In genomic region chr1:82090104-82090503, GRCh38 we compare ENCODE assay signal across 14 cellular contexts.
DNase-seq lines count a peak whose midpoint lies in the region; ATAC-seq, FAIRE-seq and TF ChIP-seq lines count a peak whose summit lies in the region.
"Had no signal": no experiment of that assay in that cellular context is flagged by ENCODE, and none has a peak within 500 bp of the region (broad histone marks: within the 10 kb centered on the region; RNA-seq: fewer than 3 reads in every experiment).

No MANE protein-coding gene starts in this region.

- H3K27ac ChIP-seq in right lobe of liver: no peak overlapping the region
- H3K27ac ChIP-seq: SJCRH30 had no signal

- no peak for DNase-seq in BJ (ENCODE audit: low read depth)
- DNase-seq in HPDE6-E6E7 (ENCODE audit: extremely low spot score): peak; percentile 4
- DNase-seq in bronchial epithelial cell (ENCODE audit: low read depth): peak; percentile 17
- no peak for DNase-seq in right lobe of liver
- no peak for DNase-seq in NCI-H510A treated with DMSO at 0.1 percent for 48 hours (lab: John Stamatoyannopoulos, UW)
- DNase-seq in ecto neural progenitor cell (ENCODE audit: low spot score): no peak
- DNase-seq in NCI-H82 (lab: John Stamatoyannopoulos, UW): no peak
- DNase-seq in stimulated activated naive CD8-positive, alpha-beta T cell treated with anti-CD3 and anti-CD28 coated beads, Interleukin-15, amount 100 ng/mL, for 72 hours: no peak
- DNase-seq: activated CD4-positive, alpha-beta T cell treated with anti-CD3 and anti-CD28 coated beads for 36 hours; activated effector memory CD4-positive, alpha-beta T cell treated with Interleukin-2 at 50 U/mL for 16 hours; cortex of kidney; hypothalamus; SJCRH30; stimulated activated naive CD8-positive, alpha-beta T cell treated with anti-CD3 and anti-CD28 coated beads, Interleukin-15, Interleukin-2, amounts not matched to agents 100 U/mL and 50 U/mL, for 24 hours had no signal

- no peak overlapping the region for H3K27ac Mint-ChIP-seq in stimulated activated naive CD8-positive, alpha-beta T cell treated with anti-CD3 and anti-CD28 coated beads, Interleukin-15, amount 100 ng/mL, for 72 hours
- H3K27ac Mint-ChIP-seq: activated CD4-positive, alpha-beta T cell treated with anti-CD3 and anti-CD28 coated beads for 36 hours had no signal

- H3K4me3 ChIP-seq in BJ (ENCODE audit: low read depth, low read length) (no peak overlapping the region), bronchial epithelial cell (ENCODE audit: low read depth, low read length) (no peak overlapping the region), right lobe of liver (no peak overlapping the region)
- H3K4me3 ChIP-seq: SJCRH30 had no signal

- no peaks in the 10 kb centered on the region for H3K4me1 ChIP-seq in right lobe of liver
- H3K4me1 ChIP-seq: SJCRH30 had no signal

- no peaks in the 10 kb centered on the region for H3K9me3 ChIP-seq in right lobe of liver
- H3K9me3 ChIP-seq: SJCRH30 had no signal

- TF ChIP-seq CTCF in BJ (IDR thresholded peaks at IDR 0.05; ENCODE audit: insufficient read depth, low read depth, low read length) (peak; percentile 20; the same call in 1 of the 2 replicates), bronchial epithelial cell (IDR thresholded peaks at IDR 0.05; ENCODE audit: insufficient read depth, low read length, severe bottlenecking) (peak; percentile 19), right lobe of liver (IDR thresholded peaks at IDR 0.05) (peak; percentile 25 to 48 (median 37))

- TF ChIP-seq POLR2A in right lobe of liver (IDR thresholded peaks at IDR 0.05): no peak

- intact Hi-C loops in right lobe of liver (cut with DNase I): no loop called here

- H3K27me3 ChIP-seq in BJ (ENCODE audit: control insufficient read depth, insufficient read depth, low read length) (no peaks in the 10 kb centered on the region), bronchial epithelial cell (ENCODE audit: control insufficient read depth, insufficient read depth, low read length) (no peaks in the 10 kb centered on the region), right lobe of liver (no peaks in the 10 kb centered on the region)
- H3K27me3 ChIP-seq: SJCRH30 had no signal

- H3K27me3 Mint-ChIP-seq in stimulated activated naive CD8-positive, alpha-beta T cell treated with anti-CD3 and anti-CD28 coated beads, Interleukin-15, amount 100 ng/mL, for 72 hours: no peaks in the 10 kb centered on the region
- H3K27me3 Mint-ChIP-seq: activated CD4-positive, alpha-beta T cell treated with anti-CD3 and anti-CD28 coated beads for 36 hours had no signal

- 46% methylated on average over 1 of the region's 1 CpG for WGBS in right lobe of liver (ENCODE audit: insufficient coverage, low coverage, low lambda C conversion rate, missing lambda C conversion rate)

- H3K36me3 ChIP-seq in BJ (ENCODE audit: control insufficient read depth, insufficient read depth, low read length) (no peaks in the 10 kb centered on the region), bronchial epithelial cell (ENCODE audit: control insufficient read depth, insufficient read depth, low read length) (no peaks in the 10 kb centered on the region), right lobe of liver (no peaks in the 10 kb centered on the region)
- H3K36me3 ChIP-seq: SJCRH30 had no signal

- POLR2A ChIA-PET in BJ (lab: Charles Lee): no interaction called here

- CTCF ChIA-PET in BJ (lab: Yijun Ruan, JAX): no interaction called here

- H3K4me1 Mint-ChIP-seq in stimulated activated naive CD8-positive, alpha-beta T cell treated with anti-CD3 and anti-CD28 coated beads, Interleukin-15, amount 100 ng/mL, for 72 hours: no peaks in the 10 kb centered on the region
- H3K4me1 Mint-ChIP-seq: activated CD4-positive, alpha-beta T cell treated with anti-CD3 and anti-CD28 coated beads for 36 hours had no signal

- peaks cover 0 to 16% of the 10 kb centered on the region in 2 donors for H3K9me3 Mint-ChIP-seq in stimulated activated naive CD8-positive, alpha-beta T cell treated with anti-CD3 and anti-CD28 coated beads, Interleukin-15, amount 100 ng/mL, for 72 hours

- no peak overlapping the region for H3K4me3 Mint-ChIP-seq in stimulated activated naive CD8-positive, alpha-beta T cell treated with anti-CD3 and anti-CD28 coated beads, Interleukin-15, amount 100 ng/mL, for 72 hours
- H3K4me3 Mint-ChIP-seq: activated CD4-positive, alpha-beta T cell treated with anti-CD3 and anti-CD28 coated beads for 36 hours had no signal

- no peak for ATAC-seq in right lobe of liver
- no peak for ATAC-seq in stimulated activated naive CD8-positive, alpha-beta T cell treated with anti-CD3 and anti-CD28 coated beads, Interleukin-15, amount 100 ng/mL, for 72 hours
- ATAC-seq: activated CD4-positive, alpha-beta T cell treated with anti-CD3 and anti-CD28 coated beads for 36 hours; stimulated activated naive CD8-positive, alpha-beta T cell treated with anti-CD3 and anti-CD28 coated beads, Interleukin-15, Interleukin-2, amounts not matched to agents 100 U/mL and 50 U/mL, for 24 hours had no signal

- FAIRE-seq in bronchial epithelial cell (lab: Jason Lieb, UNC): no peak

Comparison
In these comparisons a context has a peak if more than half of its experiments do, and no peak if none do; other contexts are left out.
1. DNase-seq: peak in HPDE6-E6E7 (single experiment) and bronchial epithelial cell (single experiment); none in BJ (single experiment), right lobe of liver (0 of 3), NCI-H510A treated with DMSO at 0.1 percent for 48 hours (single experiment), ecto neural progenitor cell (single experiment), NCI-H82 (single experiment) and stimulated activated naive CD8-positive, alpha-beta T cell treated with anti-CD3 and anti-CD28 coated beads, Interleukin-15, amount 100 ng/mL, for 72 hours (0 of 2).
2. Peak in every context shown above with its lines, with median percentiles within 50 percentile points of each other: CTCF ChIP-seq.